ENCODE assay signal across 1 cellular context in the genomic region with DNA sequence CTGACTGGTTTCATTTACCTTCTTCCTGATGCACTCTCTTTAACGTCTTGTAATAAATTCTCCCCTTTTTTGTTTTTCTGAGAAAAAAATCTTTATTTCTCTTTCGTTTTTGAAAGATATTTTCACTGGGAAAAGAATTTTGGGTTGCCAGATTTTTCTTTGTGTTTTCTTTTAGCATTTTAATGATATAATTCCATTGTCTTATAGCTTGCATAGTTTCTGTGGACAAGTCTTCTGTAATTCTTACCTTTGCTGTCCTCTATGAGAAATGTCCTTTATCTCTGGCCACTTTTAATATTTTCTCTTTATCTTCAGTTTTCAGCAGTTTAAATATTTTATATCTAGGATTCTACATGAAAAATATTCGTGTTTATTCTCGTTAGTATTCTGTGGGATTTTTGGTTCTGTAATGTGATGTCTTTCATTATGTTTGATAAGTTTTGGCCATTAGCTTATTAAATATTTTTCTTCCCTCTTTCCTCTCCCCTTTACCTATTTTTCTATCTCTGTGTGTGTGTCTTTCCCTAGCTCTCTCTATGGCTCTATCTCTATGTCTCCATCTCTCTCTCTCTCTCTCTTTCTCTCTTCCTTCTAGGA.
TF ChIP-seq lines count a peak whose summit lies in the region.

No MANE protein-coding gene starts in this region.

TF ChIP-seq in HepG2, 621 proteins besides CTCF, POLR2A, EP300 and RAD21 (continued from another document):
- TF ChIP-seq, protein P1, sequence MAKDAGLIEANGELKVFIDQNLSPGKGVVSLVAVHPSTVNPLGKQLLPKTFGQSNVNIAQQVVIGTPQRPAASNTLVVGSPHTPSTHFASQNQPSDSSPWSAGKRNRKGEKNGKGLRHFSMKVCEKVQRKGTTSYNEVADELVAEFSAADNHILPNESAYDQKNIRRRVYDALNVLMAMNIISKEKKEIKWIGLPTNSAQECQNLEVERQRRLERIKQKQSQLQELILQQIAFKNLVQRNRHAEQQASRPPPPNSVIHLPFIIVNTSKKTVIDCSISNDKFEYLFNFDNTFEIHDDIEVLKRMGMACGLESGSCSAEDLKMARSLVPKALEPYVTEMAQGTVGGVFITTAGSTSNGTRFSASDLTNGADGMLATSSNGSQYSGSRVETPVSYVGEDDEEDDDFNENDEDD (CRISPR knock-in tag; IDR thresholded peaks at IDR 0.05; ENCODE audit: borderline replicate concordance) = no peak
